ENCODE assay signal across 1 cellular context in the genomic region with DNA sequence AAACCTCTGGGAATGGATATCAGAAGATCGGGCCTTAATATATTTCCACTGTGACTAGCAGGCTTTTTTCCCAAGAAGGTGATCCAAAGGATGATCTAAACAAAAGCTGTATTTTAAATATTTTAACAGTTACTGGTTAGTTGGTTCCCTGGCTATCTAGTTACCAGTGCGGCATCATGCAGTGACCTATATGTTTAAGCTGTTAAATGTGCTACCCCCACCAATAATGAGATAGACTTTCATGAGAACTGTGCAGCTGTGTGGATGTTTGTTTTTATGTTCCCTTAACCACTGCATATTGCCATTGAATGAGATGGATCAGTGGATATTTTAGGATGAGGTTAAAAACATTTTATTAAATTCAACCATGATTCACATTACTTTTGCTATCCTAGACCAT.
TF ChIP-seq lines count a peak whose summit lies in the region.

No MANE protein-coding gene starts in this region.

TF ChIP-seq in IMR-90, 13 proteins besides CTCF, POLR2A, EP300 and RAD21 (continued from another document):
- TF ChIP-seq MAFK (IDR thresholded peaks at IDR 0.05; ENCODE audit: low read depth, low read length) (no peak), NFE2L2 (IDR thresholded peaks at IDR 0.05; ENCODE audit: low read depth, low read length) (no peak), CEBPB (IDR thresholded peaks at IDR 0.05; ENCODE audit: low read depth, low read length) (no peak), FOS (IDR thresholded peaks at IDR 0.05; ENCODE audit: low read depth, low read length) (no peak), BHLHE40 (IDR thresholded peaks at IDR 0.05; ENCODE audit: low read depth, low read length) (no peak), RCOR1 (IDR thresholded peaks at IDR 0.05; ENCODE audit: insufficient replicate concordance, low read length) (no peak), RFX5 (IDR thresholded peaks at IDR 0.05; ENCODE audit: low read depth, low read length) (no peak), SMC3 (IDR thresholded peaks at IDR 0.05; ENCODE audit: low read depth, low read length) (no peak), CHD1 (IDR thresholded peaks at IDR 0.05; ENCODE audit: low read depth, low read length) (no peak)
- TF ChIP-seq, protein P1, sequence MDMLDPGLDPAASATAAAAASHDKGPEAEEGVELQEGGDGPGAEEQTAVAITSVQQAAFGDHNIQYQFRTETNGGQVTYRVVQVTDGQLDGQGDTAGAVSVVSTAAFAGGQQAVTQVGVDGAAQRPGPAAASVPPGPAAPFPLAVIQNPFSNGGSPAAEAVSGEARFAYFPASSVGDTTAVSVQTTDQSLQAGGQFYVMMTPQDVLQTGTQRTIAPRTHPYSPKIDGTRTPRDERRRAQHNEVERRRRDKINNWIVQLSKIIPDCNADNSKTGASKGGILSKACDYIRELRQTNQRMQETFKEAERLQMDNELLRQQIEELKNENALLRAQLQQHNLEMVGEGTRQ (IDR thresholded peaks at IDR 0.05; ENCODE audit: low read depth, low read length), result no peak
- TF ChIP-seq, protein P2, sequence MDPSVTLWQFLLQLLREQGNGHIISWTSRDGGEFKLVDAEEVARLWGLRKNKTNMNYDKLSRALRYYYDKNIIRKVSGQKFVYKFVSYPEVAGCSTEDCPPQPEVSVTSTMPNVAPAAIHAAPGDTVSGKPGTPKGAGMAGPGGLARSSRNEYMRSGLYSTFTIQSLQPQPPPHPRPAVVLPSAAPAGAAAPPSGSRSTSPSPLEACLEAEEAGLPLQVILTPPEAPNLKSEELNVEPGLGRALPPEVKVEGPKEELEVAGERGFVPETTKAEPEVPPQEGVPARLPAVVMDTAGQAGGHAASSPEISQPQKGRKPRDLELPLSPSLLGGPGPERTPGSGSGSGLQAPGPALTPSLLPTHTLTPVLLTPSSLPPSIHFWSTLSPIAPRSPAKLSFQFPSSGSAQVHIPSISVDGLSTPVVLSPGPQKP (IDR thresholded peaks at IDR 0.05; ENCODE audit: borderline replicate concordance, low read depth, low read length), result no peak
